In the genomic region with DNA sequence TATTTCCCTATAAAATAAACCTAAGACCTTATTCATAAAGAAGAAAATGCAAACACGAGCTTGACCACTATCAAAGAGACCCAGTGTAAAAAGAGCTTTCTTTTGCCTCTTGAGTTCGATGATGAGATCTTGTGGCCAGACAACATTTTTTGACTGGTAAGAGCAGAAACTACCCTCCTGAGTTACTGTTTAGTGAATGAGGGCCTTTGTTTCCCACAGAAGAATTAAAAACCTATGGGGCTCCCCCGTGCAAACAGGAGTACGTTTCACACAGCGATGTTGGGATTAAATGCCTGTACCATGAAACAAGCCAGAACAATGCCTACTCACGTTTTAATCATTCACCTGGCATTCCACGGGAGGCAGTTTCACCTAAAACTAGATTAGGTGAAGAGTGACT, we compare ENCODE assay signal across 26 cellular contexts. TPM values are rescaled to one million over a fixed set of nuclear protein-coding genes. Genes with fewer than 3 reads are reported as not detected.
"Had no signal": no experiment of that assay in that cellular context is flagged by ENCODE, and none has a peak within 500 bp of the region (broad histone marks: within the 10 kb centered on the region; RNA-seq: fewer than 3 reads in every experiment).

No MANE protein-coding gene starts in this region.

- H3K27me3 Mint-ChIP-seq: activated CD4-positive, alpha-beta T cell treated with anti-CD3 and anti-CD28 coated beads for 36 hours; activated naive CD8-positive, alpha-beta T cell treated with anti-CD3 and anti-CD28 coated beads for 36 hours had no signal

- H3K4me3 ChIP-seq: breast epithelium, coronary artery, hepatocyte, ovary, psoas muscle, right atrium auricular region, thoracic aorta, upper lobe of left lung had no signal

- H3K27ac Mint-ChIP-seq: activated CD4-positive, alpha-beta T cell treated with anti-CD3 and anti-CD28 coated beads for 36 hours; activated naive CD8-positive, alpha-beta T cell treated with anti-CD3 and anti-CD28 coated beads for 36 hours; activated T-helper 2 cell treated with anti-CD3 and anti-CD28 coated beads, Interferon-gamma antibody, Interleukin-2, Interleukin-4, amounts not matched to agents 10 μg/mL and 5 μg/mL and 100 μg/mL, durations not matched to agents 14 hours and 24 hours and 36 hours; WTC11 had no signal

- H3K27me3 ChIP-seq: hepatocyte, neutrophil, ovary, right atrium auricular region, upper lobe of left lung had no signal

- H3K27ac ChIP-seq: breast epithelium, coronary artery, hepatocyte, neutrophil, ovary, psoas muscle, right atrium auricular region, thoracic aorta, upper lobe of left lung had no signal

- DNase-seq: activated CD4-positive, alpha-beta T cell treated with anti-CD3 and anti-CD28 coated beads for 36 hours; activated CD4-positive, alpha-beta T cell treated with anti-CD3 and anti-CD28 coated beads, Interleukin-2, amount 50 U/mL, for 48 hours; activated CD8-positive, alpha-beta memory T cell treated with anti-CD3 and anti-CD28 coated beads, Interleukin-2, amount 50 U/mL, for 48 hours; activated naive CD4-positive, alpha-beta T cell treated with Interleukin-2 at 50 U/mL for 16 hours; activated naive CD8-positive, alpha-beta T cell treated with anti-CD3 and anti-CD28 coated beads for 36 hours; activated T-cell treated with anti-CD3 and anti-CD28 coated beads, Interleukin-2, amount 50 U/mL, for 4 hours; erythroblast; glutamatergic neuron; left ventricle myocardium superior; ovary; psoas muscle; stimulated activated CD4-positive, alpha-beta T cell treated with anti-CD3 and anti-CD28 coated beads, Interleukin-4, amount 100 ng/mL, for 24 hours; stimulated activated naive CD4-positive, alpha-beta T cell treated with Interleukin-2 at 50 U/mL for 16 hours; T-helper 1 cell; upper lobe of left lung had no signal

- ATAC-seq: activated CD4-positive, alpha-beta T cell treated with anti-CD3 and anti-CD28 coated beads for 36 hours; activated T-cell treated with anti-CD3 and anti-CD28 coated beads, Interleukin-2, amount 50 U/mL, for 4 hours; left ventricle myocardium superior; psoas muscle; WTC11 had no signal

- H3K4me2 ChIP-seq: hepatocyte had no signal

- H3K4me3 Mint-ChIP-seq: activated CD4-positive, alpha-beta T cell treated with anti-CD3 and anti-CD28 coated beads for 36 hours; activated naive CD8-positive, alpha-beta T cell treated with anti-CD3 and anti-CD28 coated beads for 36 hours; activated T-cell treated with anti-CD3 and anti-CD28 coated beads, Interleukin-2, amount 50 U/mL, for 4 hours; nephron; WTC11 had no signal

- H2AFZ ChIP-seq: hepatocyte had no signal

- H3K36me3 Mint-ChIP-seq: activated naive CD8-positive, alpha-beta T cell treated with anti-CD3 and anti-CD28 coated beads for 36 hours; WTC11 had no signal

- H3K9me3 Mint-ChIP-seq: activated naive CD8-positive, alpha-beta T cell treated with anti-CD3 and anti-CD28 coated beads for 36 hours; activated T-cell treated with anti-CD3 and anti-CD28 coated beads, Interleukin-2, amount 50 U/mL, for 4 hours; activated T-helper 2 cell treated with anti-CD3 and anti-CD28 coated beads, Interferon-gamma antibody, Interleukin-2, Interleukin-4, amounts not matched to agents 10 μg/mL and 5 μg/mL and 100 μg/mL, durations not matched to agents 14 hours and 24 hours and 36 hours; nephron had no signal

- H3K79me2 ChIP-seq: hepatocyte had no signal

- H3K36me3 ChIP-seq: breast epithelium, neutrophil, ovary, right atrium auricular region, thoracic aorta, upper lobe of left lung had no signal

- H3K4me1 ChIP-seq: breast epithelium, psoas muscle, right atrium auricular region, upper lobe of left lung had no signal

- H3K9me3 ChIP-seq: breast epithelium, neutrophil, ovary, psoas muscle, right atrium auricular region, thoracic aorta, upper lobe of left lung had no signal

RNA-seq across cellular contexts. Expression of a gene that starts 36.0 kb away (rescaled TPM):
- total RNA-seq: activated CD8-positive, alpha-beta memory T cell treated with anti-CD3 and anti-CD28 coated beads for 36 hours; activated T-helper 2 cell treated with anti-CD3 and anti-CD28 coated beads, Interferon-gamma antibody, Interleukin-2, Interleukin-4, amounts not matched to agents 10 μg/mL and 5 μg/mL and 100 μg/mL, durations not matched to agents 14 hours and 24 hours and 36 hours; myocyte had no signal
